In the genomic region with DNA sequence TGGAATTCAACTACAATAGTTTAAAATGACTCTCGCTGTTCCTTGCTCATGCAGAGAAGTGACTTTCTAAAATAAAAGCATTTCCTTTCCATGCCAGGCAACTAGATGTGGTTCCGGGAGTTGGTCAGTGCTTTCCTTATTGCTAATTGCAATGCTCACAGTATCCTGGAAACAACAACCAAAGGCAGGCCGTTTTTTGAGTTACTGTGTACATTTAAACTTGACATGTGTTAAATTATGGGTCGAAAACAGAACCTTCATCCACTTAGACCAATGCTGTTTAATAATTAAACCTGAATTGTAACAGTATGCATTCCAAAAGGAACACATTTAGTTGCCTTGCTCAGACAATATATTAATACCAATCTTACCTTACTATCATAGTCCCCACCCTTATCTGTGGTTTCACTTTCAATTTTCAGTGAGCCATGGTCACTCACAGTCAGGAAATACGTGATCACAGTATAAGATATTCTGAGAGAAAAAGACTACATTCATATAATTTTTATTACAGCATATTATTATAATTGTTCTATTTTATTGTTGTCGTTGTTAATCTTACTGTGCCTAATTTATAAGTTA, we compare ENCODE assay signal across 1 cellular context.
TF ChIP-seq lines count a peak whose summit lies in the region.

No MANE protein-coding gene starts in this region.

TF ChIP-seq in K562, 482 proteins besides CTCF, POLR2A, EP300 and RAD21 (continued from another document):
- TF ChIP-seq, protein P1, sequence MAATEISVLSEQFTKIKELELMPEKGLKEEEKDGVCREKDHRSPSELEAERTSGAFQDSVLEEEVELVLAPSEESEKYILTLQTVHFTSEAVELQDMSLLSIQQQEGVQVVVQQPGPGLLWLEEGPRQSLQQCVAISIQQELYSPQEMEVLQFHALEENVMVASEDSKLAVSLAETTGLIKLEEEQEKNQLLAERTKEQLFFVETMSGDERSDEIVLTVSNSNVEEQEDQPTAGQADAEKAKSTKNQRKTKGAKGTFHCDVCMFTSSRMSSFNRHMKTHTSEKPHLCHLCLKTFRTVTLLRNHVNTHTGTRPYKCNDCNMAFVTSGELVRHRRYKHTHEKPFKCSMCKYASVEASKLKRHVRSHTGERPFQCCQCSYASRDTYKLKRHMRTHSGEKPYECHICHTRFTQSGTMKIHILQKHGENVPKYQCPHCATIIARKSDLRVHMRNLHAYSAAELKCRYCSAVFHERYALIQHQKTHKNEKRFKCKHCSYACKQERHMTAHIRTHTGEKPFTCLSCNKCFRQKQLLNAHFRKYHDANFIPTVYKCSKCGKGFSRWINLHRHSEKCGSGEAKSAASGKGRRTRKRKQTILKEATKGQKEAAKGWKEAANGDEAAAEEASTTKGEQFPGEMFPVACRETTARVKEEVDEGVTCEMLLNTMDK (IDR thresholded peaks at IDR 0.05; ENCODE audit: borderline replicate concordance, insufficient read depth, low read depth, low read length, poor library complexity, severe bottlenecking): no peak
- no peak for TF ChIP-seq POLR3A (IDR thresholded peaks at IDR 0.05; ENCODE audit: borderline replicate concordance, extremely low read depth, insufficient read depth, insufficient read length)
- TF ChIP-seq, protein P2, sequence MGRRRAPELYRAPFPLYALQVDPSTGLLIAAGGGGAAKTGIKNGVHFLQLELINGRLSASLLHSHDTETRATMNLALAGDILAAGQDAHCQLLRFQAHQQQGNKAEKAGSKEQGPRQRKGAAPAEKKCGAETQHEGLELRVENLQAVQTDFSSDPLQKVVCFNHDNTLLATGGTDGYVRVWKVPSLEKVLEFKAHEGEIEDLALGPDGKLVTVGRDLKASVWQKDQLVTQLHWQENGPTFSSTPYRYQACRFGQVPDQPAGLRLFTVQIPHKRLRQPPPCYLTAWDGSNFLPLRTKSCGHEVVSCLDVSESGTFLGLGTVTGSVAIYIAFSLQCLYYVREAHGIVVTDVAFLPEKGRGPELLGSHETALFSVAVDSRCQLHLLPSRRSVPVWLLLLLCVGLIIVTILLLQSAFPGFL (CRISPR knock-in tag; IDR thresholded peaks at IDR 0.05): no peak
- no peak for TF ChIP-seq ZC3H4 (CRISPR knock-in tag; IDR thresholded peaks at IDR 0.05; ENCODE audit: borderline replicate concordance)
- TF ChIP-seq BACH1 (tag; IDR thresholded peaks at IDR 0.05): no peak
- TF ChIP-seq FIP1L1 (IDR thresholded peaks at IDR 0.05; ENCODE audit: low read depth, low read length, poor library complexity, severe bottlenecking): no peak
- TF ChIP-seq SIRT6 (IDR thresholded peaks at IDR 0.05; ENCODE audit: low read depth, low read length): no peak
- TF ChIP-seq MED1 (CRISPR knock-in tag; IDR thresholded peaks at IDR 0.05; ENCODE audit: borderline replicate concordance): no peak
- no peak for TF ChIP-seq CBFA2T2 (conservative IDR thresholded peaks at IDR 0.05)
- TF ChIP-seq, protein P3, sequence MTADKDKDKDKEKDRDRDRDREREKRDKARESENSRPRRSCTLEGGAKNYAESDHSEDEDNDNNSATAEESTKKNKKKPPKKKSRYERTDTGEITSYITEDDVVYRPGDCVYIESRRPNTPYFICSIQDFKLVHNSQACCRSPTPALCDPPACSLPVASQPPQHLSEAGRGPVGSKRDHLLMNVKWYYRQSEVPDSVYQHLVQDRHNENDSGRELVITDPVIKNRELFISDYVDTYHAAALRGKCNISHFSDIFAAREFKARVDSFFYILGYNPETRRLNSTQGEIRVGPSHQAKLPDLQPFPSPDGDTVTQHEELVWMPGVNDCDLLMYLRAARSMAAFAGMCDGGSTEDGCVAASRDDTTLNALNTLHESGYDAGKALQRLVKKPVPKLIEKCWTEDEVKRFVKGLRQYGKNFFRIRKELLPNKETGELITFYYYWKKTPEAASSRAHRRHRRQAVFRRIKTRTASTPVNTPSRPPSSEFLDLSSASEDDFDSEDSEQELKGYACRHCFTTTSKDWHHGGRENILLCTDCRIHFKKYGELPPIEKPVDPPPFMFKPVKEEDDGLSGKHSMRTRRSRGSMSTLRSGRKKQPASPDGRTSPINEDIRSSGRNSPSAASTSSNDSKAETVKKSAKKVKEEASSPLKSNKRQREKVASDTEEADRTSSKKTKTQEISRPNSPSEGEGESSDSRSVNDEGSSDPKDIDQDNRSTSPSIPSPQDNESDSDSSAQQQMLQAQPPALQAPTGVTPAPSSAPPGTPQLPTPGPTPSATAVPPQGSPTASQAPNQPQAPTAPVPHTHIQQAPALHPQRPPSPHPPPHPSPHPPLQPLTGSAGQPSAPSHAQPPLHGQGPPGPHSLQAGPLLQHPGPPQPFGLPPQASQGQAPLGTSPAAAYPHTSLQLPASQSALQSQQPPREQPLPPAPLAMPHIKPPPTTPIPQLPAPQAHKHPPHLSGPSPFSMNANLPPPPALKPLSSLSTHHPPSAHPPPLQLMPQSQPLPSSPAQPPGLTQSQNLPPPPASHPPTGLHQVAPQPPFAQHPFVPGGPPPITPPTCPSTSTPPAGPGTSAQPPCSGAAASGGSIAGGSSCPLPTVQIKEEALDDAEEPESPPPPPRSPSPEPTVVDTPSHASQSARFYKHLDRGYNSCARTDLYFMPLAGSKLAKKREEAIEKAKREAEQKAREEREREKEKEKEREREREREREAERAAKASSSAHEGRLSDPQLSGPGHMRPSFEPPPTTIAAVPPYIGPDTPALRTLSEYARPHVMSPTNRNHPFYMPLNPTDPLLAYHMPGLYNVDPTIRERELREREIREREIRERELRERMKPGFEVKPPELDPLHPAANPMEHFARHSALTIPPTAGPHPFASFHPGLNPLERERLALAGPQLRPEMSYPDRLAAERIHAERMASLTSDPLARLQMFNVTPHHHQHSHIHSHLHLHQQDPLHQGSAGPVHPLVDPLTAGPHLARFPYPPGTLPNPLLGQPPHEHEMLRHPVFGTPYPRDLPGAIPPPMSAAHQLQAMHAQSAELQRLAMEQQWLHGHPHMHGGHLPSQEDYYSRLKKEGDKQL (CRISPR knock-in tag; IDR thresholded peaks at IDR 0.05; ENCODE audit: borderline replicate concordance): no peak
- TF ChIP-seq KHSRP (IDR thresholded peaks at IDR 0.05): no peak
